ENCODE assay signal across 36 cellular contexts in the genomic region with DNA sequence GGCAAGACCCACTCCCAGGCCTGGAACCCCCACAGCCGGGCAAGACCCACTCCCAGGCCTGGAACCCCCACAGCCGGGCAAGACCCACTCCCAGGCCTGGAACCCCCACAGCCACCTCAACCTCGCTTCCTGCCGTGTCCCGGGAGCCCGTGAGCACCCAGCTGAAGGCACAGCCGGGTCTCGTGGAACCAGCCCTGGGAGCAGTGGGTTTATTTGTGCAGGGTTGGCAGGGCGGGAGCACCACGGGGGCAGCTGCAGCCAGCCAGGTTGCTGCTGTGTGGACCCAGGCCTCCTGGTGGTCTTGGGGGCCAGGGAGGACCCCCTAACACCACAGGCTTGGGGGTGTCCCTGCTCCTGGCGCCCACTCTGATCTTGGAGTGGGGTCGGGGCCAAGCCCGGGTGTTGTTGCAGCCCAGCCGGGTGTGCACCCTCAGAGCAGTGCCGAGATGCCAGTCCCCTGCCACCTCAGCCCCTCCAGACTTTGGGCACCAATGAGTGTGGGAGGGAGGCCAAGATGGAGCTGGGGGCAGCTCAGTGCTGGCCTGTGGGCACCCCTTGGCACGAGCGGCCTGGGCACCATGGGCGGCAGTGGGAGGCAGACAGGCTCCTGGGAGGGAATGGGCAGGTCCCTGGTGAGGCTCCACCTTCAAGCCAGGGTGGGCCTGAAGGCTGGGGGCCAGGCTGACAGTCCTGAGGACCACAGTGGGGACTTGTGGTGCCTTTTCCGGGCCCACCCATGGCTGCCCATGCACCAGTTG. TPM values are rescaled to one million over a fixed set of nuclear protein-coding genes. Genes with fewer than 3 reads are reported as not detected.
"Had no signal": no experiment of that assay in that cellular context is flagged by ENCODE, and none has a peak within 500 bp of the region (broad histone marks: within the 10 kb centered on the region; RNA-seq: fewer than 3 reads in every experiment).

No MANE protein-coding gene starts in this region.

- DNase-seq: activated B cell treated with CpG ODN at 0.5 μM for 24 hours; activated CD4-positive, alpha-beta memory T cell treated with anti-CD3 and anti-CD28 coated beads for 36 hours; activated CD4-positive, alpha-beta T cell treated with anti-CD3 and anti-CD28 coated beads for 4 hours; activated CD4-positive, alpha-beta T cell treated with anti-CD3 and anti-CD28 coated beads, Interleukin-2, amount 10 ng/mL, durations not matched to agents 24 days and 14 days; activated CD4-positive, alpha-beta T cell treated with anti-CD3 and anti-CD28 coated beads, Interleukin-2, amount 50 U/mL, for 1 hour; activated CD4-positive, alpha-beta T cell treated with anti-CD3 and anti-CD28 coated beads, Interleukin-2, amount 50 U/mL, for 4 hours; activated CD4-positive, CD25-positive, alpha-beta regulatory T cell treated with anti-CD3 and anti-CD28 coated beads, Interleukin-2, amount 50 U/mL, for 72 hours; activated CD8-positive, alpha-beta memory T cell treated with anti-CD3 and anti-CD28 coated beads, Interleukin-2, amount 50 U/mL, for 4 hours; activated CD8-positive, alpha-beta T cell treated with anti-CD3 and anti-CD28 coated beads for 36 hours; activated effector memory CD4-positive, alpha-beta T cell treated with anti-CD3 and anti-CD28 coated beads, Interleukin-2, amount 50 U/mL, for 16 hours; activated gamma-delta T cell treated with Interleukin-2 at 50 U/mL for 16 hours; activated naive CD4-positive, alpha-beta T cell; activated naive CD4-positive, alpha-beta T cell treated with anti-CD3 and anti-CD28 coated beads for 36 hours; activated naive CD4-positive, alpha-beta T cell treated with anti-CD3 and anti-CD28 coated beads, Interleukin-2, amount 50 U/mL, for 16 hours; activated naive CD8-positive, alpha-beta T cell treated with anti-CD3 and anti-CD28 coated beads for 36 hours; activated T-cell treated with anti-CD3 and anti-CD28 coated beads for 4 hours; activated T-cell treated with anti-CD3 and anti-CD28 coated beads, Interleukin-2, amount 50 U/mL, for 1 hour; activated T-cell treated with anti-CD3 and anti-CD28 coated beads, Interleukin-2, amount 50 U/mL, for 4 hours; activated T-cell treated with anti-CD3 and anti-CD28 coated beads, Interleukin-2, amount 50 U/mL, for 72 hours; adrenal gland; amniotic stem cell; aorta; body of pancreas; brain microvascular endothelial cell; central memory CD4-positive, alpha-beta T cell; T-cell; T-helper 17 cell had no signal

- H3K4me3 Mint-ChIP-seq: activated B cell treated with CpG ODN at 0.5 μM for 24 hours; activated CD4-positive, alpha-beta memory T cell treated with anti-CD3 and anti-CD28 coated beads for 36 hours; activated CD4-positive, alpha-beta T cell treated with anti-CD3 and anti-CD28 coated beads, Interleukin-2, amount 10 ng/mL, durations not matched to agents 24 days and 14 days; activated CD8-positive, alpha-beta T cell treated with anti-CD3 and anti-CD28 coated beads for 36 hours; activated naive CD4-positive, alpha-beta T cell treated with anti-CD3 and anti-CD28 coated beads for 36 hours; activated naive CD8-positive, alpha-beta T cell treated with anti-CD3 and anti-CD28 coated beads for 36 hours; activated T-cell treated with anti-CD3 and anti-CD28 coated beads, Interleukin-2, amount 50 U/mL, for 4 hours; activated T-cell treated with anti-CD3 and anti-CD28 coated beads, Interleukin-2, amount 50 U/mL, for 72 hours; activated T-helper 1 cell treated with anti-CD3 and anti-CD28 coated beads, Interleukin-12 subunit alpha, Interleukin-12 subunit beta, Interleukin-2, Interleukin-4 antibody, amounts not matched to agents 30 ng/mL and 10 ng/mL and 1 ng/mL, durations not matched to agents 14 hours and 24 hours and 36 hours; activated T-helper 17 cell treated with anti-CD3 and anti-CD28 coated beads, Interleukin-2, amount 50 U/mL, for 72 hours; T-cell; T-helper 17 cell had no signal

- H3K4me1 ChIP-seq: adrenal gland, body of pancreas, breast epithelium had no signal

- H3K36me3 ChIP-seq: adrenal gland, brain microvascular endothelial cell, breast epithelium had no signal

- H3K27me3 Mint-ChIP-seq: activated naive CD8-positive, alpha-beta T cell treated with anti-CD3 and anti-CD28 coated beads for 36 hours had no signal

- H3K27ac Mint-ChIP-seq: activated B cell treated with CpG ODN at 0.5 μM for 24 hours; activated CD4-positive, alpha-beta memory T cell treated with anti-CD3 and anti-CD28 coated beads for 36 hours; activated CD4-positive, alpha-beta T cell treated with anti-CD3 and anti-CD28 coated beads, Interleukin-2, amount 10 ng/mL, durations not matched to agents 24 days and 14 days; activated CD8-positive, alpha-beta T cell treated with anti-CD3 and anti-CD28 coated beads for 36 hours; activated naive CD4-positive, alpha-beta T cell treated with anti-CD3 and anti-CD28 coated beads for 36 hours; activated naive CD4-positive, alpha-beta T cell treated with anti-CD3 and anti-CD28 coated beads, Interleukin-2, amount 50 U/mL, for 72 hours; activated naive CD8-positive, alpha-beta T cell treated with anti-CD3 and anti-CD28 coated beads for 36 hours; activated T-cell treated with anti-CD3 and anti-CD28 coated beads, Interleukin-2, amount 50 U/mL, for 72 hours; activated T-helper 1 cell treated with anti-CD3 and anti-CD28 coated beads, Interleukin-12 subunit alpha, Interleukin-12 subunit beta, Interleukin-2, Interleukin-4 antibody, amounts not matched to agents 30 ng/mL and 10 ng/mL and 1 ng/mL, durations not matched to agents 14 hours and 24 hours and 36 hours; activated T-helper 17 cell treated with anti-CD3 and anti-CD28 coated beads, Interleukin-2, amount 50 U/mL, for 72 hours; T-cell; T-helper 17 cell had no signal

- H3K36me3 Mint-ChIP-seq: activated CD4-positive, alpha-beta memory T cell treated with anti-CD3 and anti-CD28 coated beads for 36 hours; T-cell had no signal

- H3K27ac ChIP-seq: adrenal gland, body of pancreas, brain microvascular endothelial cell, breast epithelium, VCaP had no signal

- H3K27me3 ChIP-seq: adrenal gland, body of pancreas, brain microvascular endothelial cell, breast epithelium had no signal

- H3K4me3 ChIP-seq: adrenal gland, body of pancreas, breast epithelium had no signal

- H3K9me3 Mint-ChIP-seq: activated CD4-positive, alpha-beta T cell treated with anti-CD3 and anti-CD28 coated beads, Interleukin-2, amount 10 ng/mL, durations not matched to agents 24 days and 14 days; activated T-cell treated with anti-CD3 and anti-CD28 coated beads, Interleukin-2, amount 50 U/mL, for 4 hours had no signal

- H3K9me3 ChIP-seq: adrenal gland had no signal

- FAIRE-seq: astrocyte, TTC549 had no signal

- ATAC-seq: activated CD8-positive, alpha-beta T cell treated with anti-CD3 and anti-CD28 coated beads for 36 hours; activated naive CD4-positive, alpha-beta T cell treated with anti-CD3 and anti-CD28 coated beads, Interleukin-2, amount 50 U/mL, for 72 hours; activated T-cell treated with anti-CD3 and anti-CD28 coated beads, Interleukin-2, amount 50 U/mL, for 4 hours; activated T-cell treated with anti-CD3 and anti-CD28 coated beads, Interleukin-2, amount 50 U/mL, for 72 hours; activated T-helper 17 cell treated with anti-CD3 and anti-CD28 coated beads, Interleukin-2, amount 50 U/mL, for 72 hours; body of pancreas; T-cell; T-helper 17 cell had no signal

RNA-seq across cellular contexts. Expression of gene PKP3, which starts 8.2 kb away (rescaled TPM):
- total RNA-seq: activated CD4-positive, alpha-beta T cell treated with anti-CD3 and anti-CD28 coated beads, Interleukin-2, amount 10 ng/mL, durations not matched to agents 24 days and 14 days; activated naive CD4-positive, alpha-beta T cell treated with anti-CD3 and anti-CD28 coated beads for 36 hours; activated naive CD8-positive, alpha-beta T cell treated with anti-CD3 and anti-CD28 coated beads for 36 hours; activated T-helper 1 cell treated with anti-CD3 and anti-CD28 coated beads, Interleukin-12 subunit alpha, Interleukin-12 subunit beta, Interleukin-2, Interleukin-4 antibody, amounts not matched to agents 30 ng/mL and 10 ng/mL and 1 ng/mL, durations not matched to agents 14 hours and 24 hours and 36 hours; activated T-helper 17 cell treated with anti-CD3 and anti-CD28 coated beads, Interleukin-2, amount 50 U/mL, for 72 hours; T-helper 1 cell treated with Interleukin-12 subunit alpha and Interleukin-12 subunit beta and Interleukin-4 antibody, amounts not matched to agents 30 ng/mL and 1 ng/mL, for 36 hours; T-helper 17 cell; T-helper 2 cell treated with Interferon-gamma antibody and Interleukin-4, amounts not matched to agents 100 ng/mL and 5 ng/mL, for 36 hours had no signal

RNA-seq across cellular contexts. Expression of gene B4GALNT4, which starts 16.5 kb away (rescaled TPM):
- total RNA-seq: activated B cell treated with CpG ODN at 0.5 μM for 24 hours had no signal
